In the genomic region with DNA sequence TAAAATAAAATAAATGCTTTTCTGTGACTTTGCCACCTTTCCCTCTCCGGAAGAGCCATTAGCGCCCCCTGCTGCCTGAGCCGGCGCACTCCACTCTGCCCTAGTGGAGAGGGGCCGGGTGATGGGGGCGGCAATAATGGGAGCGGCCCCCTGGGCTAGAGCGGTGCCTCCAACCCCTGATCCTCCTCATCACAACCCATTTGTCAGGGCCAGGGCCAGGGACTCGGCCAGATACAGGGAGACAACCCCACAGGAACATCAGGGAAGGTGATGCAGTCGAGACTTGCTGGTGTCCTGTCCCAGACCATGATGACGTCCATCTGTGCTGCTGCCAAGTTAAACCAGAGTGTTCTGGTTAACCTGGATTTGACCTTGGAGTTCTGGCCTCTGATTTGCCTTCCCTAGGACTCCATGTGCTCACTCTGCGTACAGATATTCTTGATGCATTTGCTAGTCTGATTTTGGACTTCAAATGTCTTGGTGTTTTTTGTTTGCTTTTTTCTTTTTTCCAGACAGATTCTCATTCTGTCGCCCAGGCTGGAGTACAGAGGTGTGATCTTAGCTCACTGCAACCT, we compare ENCODE assay signal across 9 cellular contexts. TPM values are rescaled to one million over a fixed set of nuclear protein-coding genes. Genes with fewer than 3 reads are reported as not detected.
A peak's percentile ranks its signal among the peaks of the same experiment; 100 is the strongest.
DNase-seq lines count a peak whose midpoint lies in the region; ATAC-seq and FAIRE-seq lines count a peak whose summit lies in the region.
"Had no signal": no experiment of that assay in that cellular context is flagged by ENCODE, and none has a peak within 500 bp of the region (broad histone marks: within the 10 kb centered on the region; RNA-seq: fewer than 3 reads in every experiment).

No MANE protein-coding gene starts in this region.

- H3K27me3 ChIP-seq in small intestine (ENCODE audit: control insufficient read depth in 2 of 2, insufficient read depth in 2 of 2, low read length in 2 of 2): no peaks in the 10 kb centered on the region
- H3K27me3 ChIP-seq: BLaER1 had no signal

- H3K36me3 ChIP-seq in small intestine (ENCODE audit: control insufficient read depth in 2 of 2, insufficient read depth in 2 of 2, low read length in 2 of 2): no peaks in the 10 kb centered on the region
- H3K36me3 ChIP-seq: BLaER1 had no signal

- H3K27me3 Mint-ChIP-seq in activated T-cell treated with anti-CD3 and anti-CD28 coated beads, Interleukin-2, amount 50 U/mL, for 72 hours (ENCODE audit: low read depth): no peaks in the 10 kb centered on the region

- H3K27ac ChIP-seq in small intestine (ENCODE audit: low read depth in 1 of 2, low read length in 1 of 2): no peak overlapping the region
- H3K27ac ChIP-seq: BLaER1 had no signal

- no peaks in the 10 kb centered on the region for H3K4me1 ChIP-seq in small intestine (ENCODE audit: control insufficient read depth in 2 of 2, insufficient read depth in 1 of 2, low read depth in 1 of 2, low read length in 1 of 2)
- H3K4me1 ChIP-seq: BLaER1 had no signal

- 20 to 39% (median 37%) methylated on average over 13 of the region's 13 CpGs for WGBS in small intestine, 3 donors

- no peak overlapping the region for H3K4me3 Mint-ChIP-seq in activated T-cell treated with anti-CD3 and anti-CD28 coated beads, Interleukin-2, amount 50 U/mL, for 72 hours

- no peaks in the 10 kb centered on the region for H3K9me3 Mint-ChIP-seq in activated T-cell treated with anti-CD3 and anti-CD28 coated beads, Interleukin-2, amount 50 U/mL, for 72 hours

- no peak overlapping the region for H3K4me3 ChIP-seq in small intestine (ENCODE audit: low read depth in 1 of 2, low read length in 2 of 2)
- H3K4me3 ChIP-seq: BLaER1 had no signal

- intact Hi-C loops in left cardiac atrium (cut with DNase I): loop anchor here in 1 of 2 donors (10.0 kb wide), 1 partner anchor 64 kb away; the partner anchor contains the start of gene NOL11

- ATAC-seq in activated T-cell treated with anti-CD3 and anti-CD28 coated beads, Interleukin-2, amount 50 U/mL, for 72 hours (replicated peaks in 1 of 2): peak; percentile 64 to 77
- ATAC-seq in left cardiac atrium (peak; percentile 68 to 93), GM21390 (IDR thresholded peaks at IDR 0.05; ENCODE audit: unreplicated experiment) (no peak)

- peak; percentile 29 for DNase-seq in NCI-H1092 (lab: John Stamatoyannopoulos, UW)
- DNase-seq in NCI-H1092 treated with DMSO at 0.1 percent for 48 hours (lab: John Stamatoyannopoulos, UW): no peak
- DNase-seq in NCI-H146 (lab: John Stamatoyannopoulos, UW): peak; percentile 58
- peak; percentile 35 to 56 for DNase-seq in activated T-cell treated with anti-CD3 and anti-CD28 coated beads, Interleukin-2, amount 50 U/mL, for 72 hours
- DNase-seq in left cardiac atrium: peak; percentile 82
- DNase-seq in small intestine: peak; percentile 18
- DNase-seq in OCI-M2 (lab: John Stamatoyannopoulos, UW; ENCODE audit: unreplicated experiment): no peak

- H3K9me3 ChIP-seq in small intestine (ENCODE audit: control insufficient read depth, low read depth): no peaks in the 10 kb centered on the region
- H3K9me3 ChIP-seq: BLaER1 had no signal

- H3K4me1 Mint-ChIP-seq in activated T-cell treated with anti-CD3 and anti-CD28 coated beads, Interleukin-2, amount 50 U/mL, for 72 hours (ENCODE audit: low read depth): no peaks in the 10 kb centered on the region

- FAIRE-seq in small intestine (lab: Jason Lieb, UNC): no peak

- H3K27ac Mint-ChIP-seq in activated T-cell treated with anti-CD3 and anti-CD28 coated beads, Interleukin-2, amount 50 U/mL, for 72 hours: no peak overlapping the region

- H3K36me3 Mint-ChIP-seq in activated T-cell treated with anti-CD3 and anti-CD28 coated beads, Interleukin-2, amount 50 U/mL, for 72 hours (ENCODE audit: insufficient read depth in 2 of 2): no peaks in the 10 kb centered on the region

RNA-seq across cellular contexts. Expression of gene BPTF, which starts 46.1 kb away (rescaled TPM):
- total RNA-seq in activated T-cell treated with anti-CD3 and anti-CD28 coated beads, Interleukin-2, amount 50 U/mL, for 72 hours: 10 to 100 TPM; 86.9 to 95.1 TPM
- total RNA-seq in left cardiac atrium: 10 to 100 TPM; 84.8 to 85.2 TPM
- polyA plus RNA-seq in small intestine: 10 to 100 TPM; 11.6 to 19.5 (median 15.4) TPM

Comparison
In these comparisons a context has a peak if more than half of its experiments do, and no peak if none do; other contexts are left out.
1. DNase-seq: peak in NCI-H1092 (single experiment), NCI-H146 (single experiment), activated T-cell treated with anti-CD3 and anti-CD28 coated beads, Interleukin-2, amount 50 U/mL, for 72 hours (2 of 2), left cardiac atrium (single experiment) and small intestine (single experiment); none in NCI-H1092 treated with DMSO at 0.1 percent for 48 hours (single experiment) and OCI-M2 (single experiment).